ENCODE assay signal across 25 cellular contexts in the genomic region with DNA sequence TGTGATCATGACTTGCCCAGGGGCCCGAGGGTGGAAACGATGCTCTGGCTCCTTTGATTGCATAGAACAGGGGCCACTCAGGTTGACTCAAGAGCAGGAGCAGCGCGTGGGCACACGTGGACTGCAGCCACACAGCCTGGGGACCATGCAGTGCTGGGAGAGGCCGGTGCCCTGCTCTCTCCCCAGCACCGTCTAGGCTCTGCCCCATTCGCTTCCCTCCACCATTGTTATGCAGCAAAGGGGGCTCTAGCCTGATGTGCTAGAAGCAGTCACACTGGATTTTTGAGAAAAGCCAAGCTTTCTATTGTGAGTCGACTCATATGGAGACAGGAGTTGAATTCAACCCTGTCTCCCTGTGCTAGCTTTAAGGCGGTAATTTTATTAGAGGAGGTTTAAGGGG. TPM values are rescaled to one million over a fixed set of nuclear protein-coding genes. Genes with fewer than 3 reads are reported as not detected.
"Had no signal": no experiment of that assay in that cellular context is flagged by ENCODE, and none has a peak within 500 bp of the region (broad histone marks: within the 10 kb centered on the region; RNA-seq: fewer than 3 reads in every experiment).

No MANE protein-coding gene starts in this region.

- H3K9me3 ChIP-seq: left ventricle myocardium inferior, mucosa of descending colon, pancreas, prostate gland, suprapubic skin, thoracic aorta, tibial artery, uterus had no signal

- H3K36me3 Mint-ChIP-seq: natural killer cell treated with Interleukin-12 subunit alpha and Interleukin-12 subunit beta and Interleukin-15 and Interleukin-18, amount 100 ng/mL, for 72 hours had no signal

- H3K4me3 ChIP-seq: left ventricle myocardium inferior, lung, mucosa of descending colon, pancreas, prostate gland, skin epidermis, suprapubic skin, thoracic aorta, tibial artery, uterus had no signal

- DNase-seq: hypothalamus; islet precursor cell; left ventricle myocardium inferior; midbrain; mucosa of descending colon; naive thymus-derived CD4-positive, alpha-beta T cell; pancreas; retina; right cardiac atrium; stimulated activated CD4-positive, alpha-beta T cell treated with anti-CD3 and anti-CD28 coated beads, Interleukin-12 subunit alpha, Interleukin-12 subunit beta, amount 100 ng/mL, for 4 hours; stimulated activated CD4-positive, alpha-beta T cell treated with anti-CD3 and anti-CD28 coated beads, Interleukin-15, amount 100 ng/mL, for 24 hours; stimulated activated CD4-positive, alpha-beta T cell treated with anti-CD3 and anti-CD28 coated beads, Interleukin-2, amount 100 ng/mL, for 24 hours; stimulated activated CD4-positive, alpha-beta T cell treated with anti-CD3 and anti-CD28 coated beads, Interleukin-4, amount 100 ng/mL, for 1 hour; stimulated activated naive CD4-positive, alpha-beta T cell; tibial artery; trophoblast cell; uterus had no signal

- H3K4me3 Mint-ChIP-seq: naive thymus-derived CD4-positive, alpha-beta T cell; natural killer cell treated with Interleukin-12 subunit alpha and Interleukin-12 subunit beta and Interleukin-15 and Interleukin-18, amount 100 ng/mL, for 72 hours; stimulated activated naive CD8-positive, alpha-beta T cell treated with anti-CD3 and anti-CD28 coated beads, Interleukin-15, Interleukin-2, amounts not matched to agents 100 ng/mL and 50 ng/mL, for 24 hours had no signal

- H3K27ac Mint-ChIP-seq: naive thymus-derived CD4-positive, alpha-beta T cell; natural killer cell treated with Interleukin-12 subunit alpha and Interleukin-12 subunit beta and Interleukin-15 and Interleukin-18, amount 100 ng/mL, for 72 hours; stimulated activated naive CD8-positive, alpha-beta T cell treated with anti-CD3 and anti-CD28 coated beads, Interleukin-15, Interleukin-2, amounts not matched to agents 100 ng/mL and 50 ng/mL, for 24 hours had no signal

- H3K36me3 ChIP-seq: uterus had no signal

- H3K4me1 ChIP-seq: pancreas, prostate gland, suprapubic skin, uterus had no signal

- H3K27ac ChIP-seq: left ventricle myocardium inferior, pancreas, prostate gland, skin epidermis, suprapubic skin, thoracic aorta, tibial artery, uterus had no signal

- H3K27me3 ChIP-seq: pancreas, suprapubic skin, tibial artery, uterus had no signal

- H3K9me3 Mint-ChIP-seq: naive thymus-derived CD4-positive, alpha-beta T cell; natural killer cell treated with Interleukin-12 subunit alpha and Interleukin-12 subunit beta and Interleukin-15 and Interleukin-18, amount 100 ng/mL, for 72 hours; stimulated activated naive CD8-positive, alpha-beta T cell treated with anti-CD3 and anti-CD28 coated beads, Interleukin-15, Interleukin-2, amounts not matched to agents 100 ng/mL and 50 ng/mL, for 24 hours had no signal

- H3K27me3 Mint-ChIP-seq: naive thymus-derived CD4-positive, alpha-beta T cell; natural killer cell treated with Interleukin-12 subunit alpha and Interleukin-12 subunit beta and Interleukin-15 and Interleukin-18, amount 100 ng/mL, for 72 hours; stimulated activated naive CD8-positive, alpha-beta T cell treated with anti-CD3 and anti-CD28 coated beads, Interleukin-15, Interleukin-2, amounts not matched to agents 100 ng/mL and 50 ng/mL, for 24 hours had no signal

- ATAC-seq: mucosa of descending colon; naive thymus-derived CD4-positive, alpha-beta T cell; natural killer cell treated with Interleukin-12 subunit alpha and Interleukin-12 subunit beta and Interleukin-15 and Interleukin-18, amount 100 ng/mL, for 72 hours; pancreas; right cardiac atrium; sciatic nerve had no signal

RNA-seq across cellular contexts. Expression of gene CDA, which starts 53.1 kb away (rescaled TPM):
- total RNA-seq: natural killer cell treated with Interleukin-12 subunit alpha and Interleukin-12 subunit beta and Interleukin-15 and Interleukin-18, amount 100 ng/mL, for 72 hours had no signal
